Comparison of ENCODE assay signal across 1 cellular context in the genomic region with DNA sequence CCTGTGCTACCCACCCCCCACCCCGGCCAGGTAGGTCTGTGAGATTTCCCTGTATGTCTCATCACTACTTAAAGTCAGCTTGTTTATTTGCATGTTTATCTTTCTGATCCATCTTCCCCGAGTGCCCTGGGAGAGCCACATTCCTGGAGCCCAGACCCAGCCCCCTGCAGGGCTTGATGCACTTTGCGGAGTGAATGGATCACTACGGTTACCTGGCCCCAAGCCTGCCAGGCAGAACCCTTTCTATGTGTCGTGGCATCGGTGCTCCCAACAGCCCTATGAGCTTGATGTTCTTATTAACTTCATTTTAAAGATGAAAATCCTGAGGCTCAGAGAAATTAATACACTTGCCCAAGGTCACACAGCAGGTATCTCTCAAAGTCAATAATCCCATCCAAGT.
TF ChIP-seq lines count a peak whose summit lies in the region.

No MANE protein-coding gene starts in this region.

TF ChIP-seq in WTC11, 78 proteins besides CTCF, POLR2A, EP300 and RAD21 (continued from another document):
- TF ChIP-seq, protein P1, sequence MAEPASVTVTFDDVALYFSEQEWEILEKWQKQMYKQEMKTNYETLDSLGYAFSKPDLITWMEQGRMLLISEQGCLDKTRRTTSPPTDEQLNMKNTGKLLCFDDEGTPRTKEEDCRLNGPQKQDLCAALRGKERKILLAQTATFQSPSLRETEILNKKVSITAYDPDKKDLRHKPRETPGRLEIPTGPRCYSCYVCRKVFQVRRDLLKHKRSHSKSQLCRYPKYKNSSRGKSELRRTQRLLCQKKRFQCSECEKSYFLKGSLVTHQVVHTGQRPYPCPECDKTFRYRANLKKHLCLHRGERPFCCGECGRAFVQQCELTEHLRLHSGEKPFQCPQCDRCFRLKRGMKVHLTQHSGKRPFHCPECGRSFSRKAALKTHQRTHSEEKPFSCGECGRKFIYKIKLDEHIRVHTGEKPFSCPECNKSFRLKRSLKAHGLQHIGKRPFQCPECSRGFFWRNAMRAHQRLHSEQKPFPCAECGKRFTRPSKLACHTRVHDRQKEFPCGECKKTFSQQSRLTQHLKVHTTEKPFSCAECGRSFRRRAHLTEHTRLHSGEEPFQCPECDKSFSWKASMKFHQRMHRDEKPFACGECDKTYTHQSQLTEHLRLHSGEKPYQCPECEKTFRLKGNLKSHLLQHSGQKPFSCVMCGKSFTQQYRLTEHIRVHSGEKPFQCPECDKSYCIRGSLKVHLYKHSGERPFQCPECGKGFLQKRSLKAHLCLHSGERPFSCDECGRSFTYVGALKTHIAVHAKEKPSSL (CRISPR knock-in tag; conservative IDR thresholded peaks at IDR 0.05), result no peak
- TF ChIP-seq ZNF317 (CRISPR knock-in tag; IDR thresholded peaks at IDR 0.05; ENCODE audit: borderline replicate concordance, low read depth) (no peak), TEAD1 (CRISPR knock-in tag; IDR thresholded peaks at IDR 0.05) (no peak), GRHL2 (CRISPR knock-in tag; IDR thresholded peaks at IDR 0.05; ENCODE audit: insufficient replicate concordance, severe bottlenecking) (no peak), FOXJ3 (CRISPR knock-in tag; IDR thresholded peaks at IDR 0.05; ENCODE audit: borderline replicate concordance) (no peak)
- TF ChIP-seq, protein P2, sequence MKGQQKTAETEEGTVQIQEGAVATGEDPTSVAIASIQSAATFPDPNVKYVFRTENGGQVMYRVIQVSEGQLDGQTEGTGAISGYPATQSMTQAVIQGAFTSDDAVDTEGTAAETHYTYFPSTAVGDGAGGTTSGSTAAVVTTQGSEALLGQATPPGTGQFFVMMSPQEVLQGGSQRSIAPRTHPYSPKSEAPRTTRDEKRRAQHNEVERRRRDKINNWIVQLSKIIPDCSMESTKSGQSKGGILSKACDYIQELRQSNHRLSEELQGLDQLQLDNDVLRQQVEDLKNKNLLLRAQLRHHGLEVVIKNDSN (CRISPR knock-in tag; IDR thresholded peaks at IDR 0.05), result no peak
- TF ChIP-seq, protein P3, sequence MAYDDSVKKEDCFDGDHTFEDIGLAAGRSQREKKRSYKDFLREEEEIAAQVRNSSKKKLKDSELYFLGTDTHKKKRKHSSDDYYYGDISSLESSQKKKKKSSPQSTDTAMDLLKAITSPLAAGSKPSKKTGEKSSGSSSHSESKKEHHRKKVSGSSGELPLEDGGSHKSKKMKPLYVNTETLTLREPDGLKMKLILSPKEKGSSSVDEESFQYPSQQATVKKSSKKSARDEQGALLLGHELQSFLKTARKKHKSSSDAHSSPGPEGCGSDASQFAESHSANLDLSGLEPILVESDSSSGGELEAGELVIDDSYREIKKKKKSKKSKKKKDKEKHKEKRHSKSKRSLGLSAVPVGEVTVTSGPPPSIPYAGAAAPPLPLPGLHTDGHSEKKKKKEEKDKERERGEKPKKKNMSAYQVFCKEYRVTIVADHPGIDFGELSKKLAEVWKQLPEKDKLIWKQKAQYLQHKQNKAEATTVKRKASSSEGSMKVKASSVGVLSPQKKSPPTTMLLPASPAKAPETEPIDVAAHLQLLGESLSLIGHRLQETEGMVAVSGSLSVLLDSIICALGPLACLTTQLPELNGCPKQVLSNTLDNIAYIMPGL (CRISPR knock-in tag; IDR thresholded peaks at IDR 0.05), result no peak
- TF ChIP-seq, protein P4, sequence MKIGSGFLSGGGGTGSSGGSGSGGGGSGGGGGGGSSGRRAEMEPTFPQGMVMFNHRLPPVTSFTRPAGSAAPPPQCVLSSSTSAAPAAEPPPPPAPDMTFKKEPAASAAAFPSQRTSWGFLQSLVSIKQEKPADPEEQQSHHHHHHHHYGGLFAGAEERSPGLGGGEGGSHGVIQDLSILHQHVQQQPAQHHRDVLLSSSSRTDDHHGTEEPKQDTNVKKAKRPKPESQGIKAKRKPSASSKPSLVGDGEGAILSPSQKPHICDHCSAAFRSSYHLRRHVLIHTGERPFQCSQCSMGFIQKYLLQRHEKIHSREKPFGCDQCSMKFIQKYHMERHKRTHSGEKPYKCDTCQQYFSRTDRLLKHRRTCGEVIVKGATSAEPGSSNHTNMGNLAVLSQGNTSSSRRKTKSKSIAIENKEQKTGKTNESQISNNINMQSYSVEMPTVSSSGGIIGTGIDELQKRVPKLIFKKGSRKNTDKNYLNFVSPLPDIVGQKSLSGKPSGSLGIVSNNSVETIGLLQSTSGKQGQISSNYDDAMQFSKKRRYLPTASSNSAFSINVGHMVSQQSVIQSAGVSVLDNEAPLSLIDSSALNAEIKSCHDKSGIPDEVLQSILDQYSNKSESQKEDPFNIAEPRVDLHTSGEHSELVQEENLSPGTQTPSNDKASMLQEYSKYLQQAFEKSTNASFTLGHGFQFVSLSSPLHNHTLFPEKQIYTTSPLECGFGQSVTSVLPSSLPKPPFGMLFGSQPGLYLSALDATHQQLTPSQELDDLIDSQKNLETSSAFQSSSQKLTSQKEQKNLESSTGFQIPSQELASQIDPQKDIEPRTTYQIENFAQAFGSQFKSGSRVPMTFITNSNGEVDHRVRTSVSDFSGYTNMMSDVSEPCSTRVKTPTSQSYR (CRISPR knock-in tag; IDR thresholded peaks at IDR 0.05), result no peak
- TF ChIP-seq, protein P5, sequence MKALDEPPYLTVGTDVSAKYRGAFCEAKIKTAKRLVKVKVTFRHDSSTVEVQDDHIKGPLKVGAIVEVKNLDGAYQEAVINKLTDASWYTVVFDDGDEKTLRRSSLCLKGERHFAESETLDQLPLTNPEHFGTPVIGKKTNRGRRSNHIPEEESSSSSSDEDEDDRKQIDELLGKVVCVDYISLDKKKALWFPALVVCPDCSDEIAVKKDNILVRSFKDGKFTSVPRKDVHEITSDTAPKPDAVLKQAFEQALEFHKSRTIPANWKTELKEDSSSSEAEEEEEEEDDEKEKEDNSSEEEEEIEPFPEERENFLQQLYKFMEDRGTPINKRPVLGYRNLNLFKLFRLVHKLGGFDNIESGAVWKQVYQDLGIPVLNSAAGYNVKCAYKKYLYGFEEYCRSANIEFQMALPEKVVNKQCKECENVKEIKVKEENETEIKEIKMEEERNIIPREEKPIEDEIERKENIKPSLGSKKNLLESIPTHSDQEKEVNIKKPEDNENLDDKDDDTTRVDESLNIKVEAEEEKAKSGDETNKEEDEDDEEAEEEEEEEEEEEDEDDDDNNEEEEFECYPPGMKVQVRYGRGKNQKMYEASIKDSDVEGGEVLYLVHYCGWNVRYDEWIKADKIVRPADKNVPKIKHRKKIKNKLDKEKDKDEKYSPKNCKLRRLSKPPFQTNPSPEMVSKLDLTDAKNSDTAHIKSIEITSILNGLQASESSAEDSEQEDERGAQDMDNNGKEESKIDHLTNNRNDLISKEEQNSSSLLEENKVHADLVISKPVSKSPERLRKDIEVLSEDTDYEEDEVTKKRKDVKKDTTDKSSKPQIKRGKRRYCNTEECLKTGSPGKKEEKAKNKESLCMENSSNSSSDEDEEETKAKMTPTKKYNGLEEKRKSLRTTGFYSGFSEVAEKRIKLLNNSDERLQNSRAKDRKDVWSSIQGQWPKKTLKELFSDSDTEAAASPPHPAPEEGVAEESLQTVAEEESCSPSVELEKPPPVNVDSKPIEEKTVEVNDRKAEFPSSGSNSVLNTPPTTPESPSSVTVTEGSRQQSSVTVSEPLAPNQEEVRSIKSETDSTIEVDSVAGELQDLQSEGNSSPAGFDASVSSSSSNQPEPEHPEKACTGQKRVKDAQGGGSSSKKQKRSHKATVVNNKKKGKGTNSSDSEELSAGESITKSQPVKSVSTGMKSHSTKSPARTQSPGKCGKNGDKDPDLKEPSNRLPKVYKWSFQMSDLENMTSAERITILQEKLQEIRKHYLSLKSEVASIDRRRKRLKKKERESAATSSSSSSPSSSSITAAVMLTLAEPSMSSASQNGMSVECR (CRISPR knock-in tag; IDR thresholded peaks at IDR 0.05; ENCODE audit: borderline replicate concordance), result no peak
- TF ChIP-seq, protein P6, sequence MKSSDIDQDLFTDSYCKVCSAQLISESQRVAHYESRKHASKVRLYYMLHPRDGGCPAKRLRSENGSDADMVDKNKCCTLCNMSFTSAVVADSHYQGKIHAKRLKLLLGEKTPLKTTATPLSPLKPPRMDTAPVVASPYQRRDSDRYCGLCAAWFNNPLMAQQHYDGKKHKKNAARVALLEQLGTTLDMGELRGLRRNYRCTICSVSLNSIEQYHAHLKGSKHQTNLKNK (CRISPR knock-in tag; IDR thresholded peaks at IDR 0.05), result no peak
